19 cellular contexts compared by ENCODE assay signal in the genomic region with DNA sequence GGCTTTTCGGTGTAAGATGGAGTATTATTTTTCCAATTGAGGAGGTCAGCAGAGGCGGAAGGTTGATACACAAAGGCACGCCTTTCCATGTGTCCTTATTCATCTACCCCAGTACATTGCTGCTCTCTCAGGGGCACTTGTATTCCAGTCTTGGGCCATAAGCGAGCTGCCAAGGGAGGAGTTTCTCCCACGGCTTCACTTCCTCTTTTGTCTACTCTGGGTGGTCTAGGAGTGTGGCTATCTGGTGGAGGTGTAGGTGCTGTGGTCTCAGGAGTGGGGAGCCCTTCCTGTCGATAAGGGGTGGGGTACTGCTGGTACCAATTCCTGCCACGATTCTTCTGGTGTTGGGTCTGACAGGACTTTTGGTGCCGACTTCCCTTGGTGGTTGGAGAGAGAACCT.
DNase-seq lines count a peak whose midpoint lies in the region; ATAC-seq, FAIRE-seq and TF ChIP-seq lines count a peak whose summit lies in the region.
"Had no signal": no experiment of that assay in that cellular context is flagged by ENCODE, and none has a peak within 500 bp of the region (broad histone marks: within the 10 kb centered on the region; RNA-seq: fewer than 3 reads in every experiment).

No MANE protein-coding gene starts in this region.

- H3K9ac ChIP-seq in K562 (ENCODE audit: insufficient read depth in 1 of 2, low read depth in 2 of 2, low read length in 2 of 2), result no peak overlapping the region
- H3K9ac ChIP-seq: BLaER1 had no signal

- no peak for TF ChIP-seq EP300 in K562 (IDR thresholded peaks at IDR 0.05; ENCODE audit: low read length)

- no peak for FAIRE-seq in K562 (lab: Jason Lieb, UNC)
- FAIRE-seq: G401.6, H54, HTR-8/SVneo had no signal

- no peak for TF ChIP-seq RAD21 in K562 (CRISPR knock-in tag; conservative IDR thresholded peaks at IDR 0.05 in 1 of 2, IDR thresholded peaks at IDR 0.05 in 1 of 2)

- no peaks in the 10 kb centered on the region for H4K20me1 ChIP-seq in K562 (replicated peaks; ENCODE audit: control insufficient read depth, insufficient read depth, low read length)
- H4K20me1 ChIP-seq: BLaER1 had no signal

- ATAC-seq in K562, result no peak
- ATAC-seq in heart right ventricle, result no peak
- ATAC-seq in body of pancreas, result no peak
- ATAC-seq: CD8-positive, alpha-beta T cell; GM23338 had no signal

- in situ Hi-C loops in KBM-7 (cut with MboI; ENCODE audit: low pct_unique_long_range_greater_than_20kb, low sequenced_read_pairs), result no loop called here
- in situ Hi-C loops in K562 (cut with MboI), result no loop called here

- H2AFZ ChIP-seq in K562 (ENCODE audit: low read depth, low read length), result no peak overlapping the region
- H2AFZ ChIP-seq: GM23338 had no signal

- no peak overlapping the region for H3K4me2 ChIP-seq in K562 (ENCODE audit: insufficient read depth, low read length)
- H3K4me2 ChIP-seq: BLaER1, GM23338 had no signal

- CTCF ChIA-PET in K562 (lab: Yijun Ruan, JAX; ENCODE audit: low intra/inter-chr PET ratio), result no interaction called here

- no peak for TF ChIP-seq CTCF in K562 (IDR thresholded peaks at IDR 0.05 in 2 of 3, conservative IDR thresholded peaks at IDR 0.05 in 1 of 3; ENCODE audit: insufficient read depth in 2 of 3, low read depth in 1 of 3, low read length in 3 of 3)
- no peak for TF ChIP-seq CTCF in heart right ventricle (IDR thresholded peaks at IDR 0.05)
- TF ChIP-seq CTCF in body of pancreas (IDR thresholded peaks at IDR 0.05), result no peak

- H3K9me1 ChIP-seq in K562 (ENCODE audit: control insufficient read depth, insufficient read depth, low read length), result no peaks in the 10 kb centered on the region

- H3K9me3 ChIP-seq in K562 (replicated peaks; ENCODE audit: control insufficient read depth, insufficient read depth, low read depth, low read length) (no peaks in the 10 kb centered on the region), heart right ventricle (peaks cover 0 to 13% (median 0%) of the 10 kb centered on the region in 11 donors), body of pancreas (peaks cover 0 to 6% (median 0%) of the 10 kb centered on the region in 3 donors)

- no peaks in the 10 kb centered on the region for H3K79me2 ChIP-seq in K562 (ENCODE audit: control insufficient read depth, insufficient read depth, low read length)

- peak; percentile 43 for DNase-seq in KBM-7
- DNase-seq in MV-4-11 (lab: John Stamatoyannopoulos, UW), result peak; percentile 45
- peak; percentile 25 for DNase-seq in OCI-M1 (lab: John Stamatoyannopoulos, UW)
- no peak for DNase-seq in K562 (ENCODE audit: extremely low read depth in 1 of 4, low spot score in 3 of 4)
- DNase-seq in heart right ventricle, result no peak
- no peak for DNase-seq in body of pancreas
- DNase-seq in stimulated activated CD4-positive, alpha-beta T cell treated with anti-CD3 and anti-CD28 coated beads, Interleukin-15, amount 100 ng/mL, for 24 hours, result no peak
- DNase-seq: 8988T; Calu3; CD8-positive, alpha-beta T cell; DMS 273 treated with DMSO at 0.1 percent for 48 hours; DMS53; HCEC 1CT; IMR-90 had no signal

- no TSS peak for BruUV-seq in K562 (replicated peaks; lab: Mats Ljungman, UMichigan)

- H3K27ac ChIP-seq in K562 (ENCODE audit: extremely low read depth, low read depth, low read length) (no peak overlapping the region), heart right ventricle (no peak overlapping the region), body of pancreas (no peak overlapping the region)
- H3K27ac ChIP-seq: BLaER1 had no signal

- 0% methylated on average over 8 of the region's 8 CpGs for WGBS in K562 (ENCODE audit: insufficient coverage, low coverage, missing lambda C conversion rate)
- 83 to 90% methylated on average over 8 of the region's 8 CpGs for WGBS in heart right ventricle, 2 donors
- WGBS in body of pancreas, 2 donors, result 69 to 78% methylated on average over 8 of the region's 8 CpGs

- POLR2A ChIA-PET in K562 (lab: Yijun Ruan, JAX), result no interaction called here

- H3K4me1 ChIP-seq in K562 (replicated peaks in 1 of 2; ENCODE audit: control insufficient read depth in 2 of 2, insufficient read depth in 2 of 2, low read length in 2 of 2) (no peaks in the 10 kb centered on the region), heart right ventricle (no peaks in the 10 kb centered on the region), body of pancreas (no peaks in the 10 kb centered on the region)
- H3K4me1 ChIP-seq: BLaER1 had no signal

- no peaks in the 10 kb centered on the region; a peak in 1 of 5 replicates for H3K27me3 ChIP-seq in K562 (ENCODE audit: control insufficient read depth in 2 of 2, insufficient read depth in 2 of 2, low read length in 2 of 2)
- no peaks in the 10 kb centered on the region for H3K27me3 ChIP-seq in heart right ventricle
- H3K27me3 ChIP-seq in body of pancreas, result no peaks in the 10 kb centered on the region
- H3K27me3 ChIP-seq: BLaER1 had no signal

- H3K36me3 ChIP-seq in K562 (ENCODE audit: control insufficient read depth, insufficient read depth, low read length) (no peaks in the 10 kb centered on the region), heart right ventricle (no peaks in the 10 kb centered on the region), body of pancreas (replicated peaks in 1 of 2; ENCODE audit: insufficient read depth in 1 of 2, low read depth in 2 of 2) (no peaks in the 10 kb centered on the region)
- H3K36me3 ChIP-seq: BLaER1 had no signal

- H3K4me3 ChIP-seq in K562, result no peak overlapping the region
- H3K4me3 ChIP-seq in heart right ventricle, result no peak overlapping the region
- H3K4me3 ChIP-seq in body of pancreas, result no peak overlapping the region
- H3K4me3 ChIP-seq: BLaER1, GM23338 had no signal

- intact Hi-C loops in K562 (cut with micrococcal nuclease), result no loop called here
- intact Hi-C loops in heart right ventricle (cut with DNase I), result no loop called here
- intact Hi-C loops in body of pancreas (cut with DNase I), result no loop called here

- TF ChIP-seq POLR2A in K562 (conservative IDR thresholded peaks at IDR 0.05), result no peak
- no peak for TF ChIP-seq POLR2A in body of pancreas (IDR thresholded peaks at IDR 0.05)

TF ChIP-seq in K562, 482 proteins besides CTCF, POLR2A, EP300 and RAD21:
- TF ChIP-seq ZNF3 (CRISPR knock-in tag; IDR thresholded peaks at IDR 0.05) (no peak), SPI1 (IDR thresholded peaks at IDR 0.05; ENCODE audit: borderline replicate concordance, low read depth, low read length) (peak; percentile 79)

Comparison
In these comparisons a context has a peak if more than half of its experiments do, and no peak if none do; other contexts are left out.
1. DNase-seq: peak in KBM-7 (single experiment), MV-4-11 (single experiment) and OCI-M1 (single experiment); none in K562 (0 of 4), heart right ventricle (0 of 2), body of pancreas (0 of 4) and stimulated activated CD4-positive, alpha-beta T cell treated with anti-CD3 and anti-CD28 coated beads, Interleukin-15, amount 100 ng/mL, for 24 hours (single experiment).